ENCODE assay signal across 15 cellular contexts in the genomic region with DNA sequence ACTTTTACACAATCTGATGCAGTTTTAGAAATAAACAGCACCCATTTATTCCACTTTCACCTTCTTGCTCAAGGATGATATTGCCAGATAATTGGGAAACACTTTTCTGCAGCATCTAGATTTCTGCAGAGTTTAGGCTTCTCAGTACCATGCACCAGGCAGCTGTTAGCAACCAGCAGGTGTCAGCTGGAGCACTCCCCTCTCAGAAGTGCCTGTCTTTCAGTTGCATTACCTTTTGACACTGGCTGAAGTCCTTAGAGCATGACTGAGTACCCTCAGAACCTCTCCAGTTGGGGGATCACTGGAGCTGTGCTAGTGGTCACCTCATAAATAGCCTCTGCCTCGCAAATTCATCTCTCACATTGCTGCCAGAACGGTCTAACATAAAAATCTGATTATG.
DNase-seq lines count a peak whose midpoint lies in the region; ATAC-seq and TF ChIP-seq lines count a peak whose summit lies in the region.
"Had no signal": no experiment of that assay in that cellular context is flagged by ENCODE, and none has a peak within 500 bp of the region (broad histone marks: within the 10 kb centered on the region; RNA-seq: fewer than 3 reads in every experiment).

No MANE protein-coding gene starts in this region.

- no peaks in the 10 kb centered on the region for H3K9me3 ChIP-seq in Loucy (ENCODE audit: insufficient read depth, low read depth, low read length)

- H4K20me1 ChIP-seq in Loucy (ENCODE audit: insufficient read depth, low read length, poor library complexity, severe bottlenecking) = no peaks in the 10 kb centered on the region

- no peak overlapping the region for H3K9ac ChIP-seq in Loucy (ENCODE audit: low read depth, low read length, poor library complexity, severe bottlenecking)

- H3K4me1 ChIP-seq in Loucy (ENCODE audit: insufficient read depth, low read length, poor library complexity, severe bottlenecking) = no peaks in the 10 kb centered on the region

- no peaks in the 10 kb centered on the region for H3K27me3 ChIP-seq in Loucy (ENCODE audit: insufficient read depth, low read length, poor library complexity, severe bottlenecking)

- no peak for ATAC-seq in HG02885 (IDR thresholded peaks at IDR 0.05; ENCODE audit: poor library complexity, unreplicated experiment)
- ATAC-seq: natural killer cell treated with Interleukin-12 subunit alpha and Interleukin-12 subunit beta and Interleukin-15 and Interleukin-18, amount 100 ng/mL, for 72 hours; Right ventricle myocardium inferior had no signal

- no peak overlapping the region for H3K4me2 ChIP-seq in Loucy (ENCODE audit: low read depth, low read length, poor library complexity, severe bottlenecking)

- no peak overlapping the region for H3K4me3 ChIP-seq in Loucy (ENCODE audit: low read length, poor library complexity, severe bottlenecking)

- peak; percentile 5 for DNase-seq in COLO668 (lab: John Stamatoyannopoulos, UW; ENCODE audit: unreplicated experiment)
- peak; percentile 5 for DNase-seq in GM19240 (ENCODE audit: insufficient read length, low spot score)
- no peak for DNase-seq in ecto neural progenitor cell (ENCODE audit: low spot score)
- DNase-seq in kidney tubule cell (ENCODE audit: low spot score) = no peak
- DNase-seq in glomerular visceral epithelial cell (ENCODE audit: extremely low spot score) = no peak
- DNase-seq: cortex of kidney, GDM1, kidney, NCI-H1694, trophoblast cell had no signal

- H3K79me2 ChIP-seq in Loucy (ENCODE audit: insufficient read depth, low read length) = no peaks in the 10 kb centered on the region

- H3F3A ChIP-seq in Loucy (ENCODE audit: low read depth) = no peaks in the 10 kb centered on the region

- peak overlapping the region; percentile 81 for H3K27ac ChIP-seq in VCaP

- no peaks in the 10 kb centered on the region for H3K9me2 ChIP-seq in Loucy (replicated peaks; ENCODE audit: low read depth, low read length)

- TF ChIP-seq CTCF in Loucy (conservative IDR thresholded peaks at IDR 0.05; ENCODE audit: low read length) (peak; percentile 35; the same call in 1 of the 2 replicates), VCaP (conservative IDR thresholded peaks at IDR 0.05) (peak; percentile 53)

- H2AFZ ChIP-seq in Loucy (ENCODE audit: low read length) = no peak overlapping the region

- no peaks in the 10 kb centered on the region for H3K36me3 ChIP-seq in Loucy (ENCODE audit: insufficient read depth, low read length)

Comparison
In these comparisons a context has a peak if more than half of its experiments do, and no peak if none do; other contexts are left out.
1. DNase-seq: peak in COLO668 (single experiment) and GM19240 (single experiment); none in ecto neural progenitor cell (single experiment), kidney tubule cell (single experiment) and glomerular visceral epithelial cell (single experiment).